8 cellular contexts compared by ENCODE assay signal in the genomic region with DNA sequence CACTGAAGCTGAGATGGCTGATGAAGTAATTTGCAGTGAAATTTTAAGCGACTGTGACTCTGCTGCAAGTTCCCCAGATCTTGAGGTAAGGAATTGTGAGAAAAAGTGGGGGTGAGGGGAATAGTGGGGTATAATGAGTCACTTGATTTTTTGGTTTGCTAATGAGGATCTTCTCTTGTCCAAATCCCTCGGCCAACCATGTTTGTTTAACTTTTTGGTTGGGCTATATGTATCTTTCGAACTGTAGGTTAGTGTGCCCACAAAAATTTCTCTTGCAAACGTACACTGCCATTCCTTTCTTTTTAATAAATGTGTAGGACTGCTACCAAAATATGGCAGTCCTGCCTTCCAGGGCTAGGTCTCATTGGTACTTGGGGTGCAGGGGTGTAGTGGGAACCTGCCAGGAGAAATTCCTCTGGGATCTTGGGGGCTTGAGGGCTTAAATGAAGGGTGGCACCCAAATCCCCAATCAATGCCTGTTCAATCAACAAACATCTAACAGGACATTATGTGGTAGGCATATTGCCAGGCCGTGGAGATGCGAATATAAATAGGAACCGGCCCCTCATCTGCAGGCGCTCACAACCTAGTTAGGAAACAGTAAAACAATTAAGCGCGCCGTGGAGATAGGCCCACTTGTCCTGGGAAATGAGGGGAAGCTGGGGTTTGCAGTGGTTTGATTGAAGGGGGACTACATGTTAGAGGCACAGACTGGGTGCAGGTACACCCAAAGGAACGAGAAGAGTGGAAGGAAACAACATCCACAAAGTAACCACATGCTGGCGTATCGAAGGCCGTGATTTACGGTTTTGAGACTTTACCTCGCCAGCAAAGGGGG. TPM values are rescaled to one million over a fixed set of nuclear protein-coding genes. Genes with fewer than 3 reads are reported as not detected.
DNase-seq lines count a peak whose midpoint lies in the region; ATAC-seq and TF ChIP-seq lines count a peak whose summit lies in the region.

No MANE protein-coding gene starts in this region.

- H3K4me1 ChIP-seq in ES-I3 (ENCODE audit: insufficient read depth, low read length) (peaks cover 6% of the 10 kb centered on the region; the same call in 1 of the 2 replicates), Peyer's patch (peaks cover 0 to 20% (median 11%) of the 10 kb centered on the region in 4 donors), trophoblast cell (ENCODE audit: control insufficient read depth in 1 of 2, insufficient read depth in 2 of 2, low read length in 2 of 2) (peaks cover 8 to 10% of the 10 kb centered on the region in 2 experiments)

- H3K9ac ChIP-seq in ES-I3 (ENCODE audit: low read depth, low read length), result peak overlapping the region; percentile 53
- no peak overlapping the region for H3K9ac ChIP-seq in trophoblast cell (ENCODE audit: low read length)

- H3K79me2 ChIP-seq in trophoblast cell (ENCODE audit: control insufficient read depth, insufficient read depth, low read length, poor library complexity), result peaks cover 9% of the 10 kb centered on the region

- no peak for TF ChIP-seq POLR2A in Peyer's patch (IDR thresholded peaks at IDR 0.05)

- H2AFZ ChIP-seq in trophoblast cell (ENCODE audit: insufficient read depth, low read length, poor library complexity), result peak overlapping the region; percentile 57

- no peak for TF ChIP-seq CTCF in Peyer's patch (IDR thresholded peaks at IDR 0.05)
- TF ChIP-seq CTCF in epithelial cell of proximal tubule (conservative IDR thresholded peaks at IDR 0.05; ENCODE audit: low read depth, low read length), result no peak

- peak overlapping the region; percentile 37 for H3K4ac ChIP-seq in trophoblast cell (ENCODE audit: low read depth, low read length)

- H3K14ac ChIP-seq in trophoblast cell (ENCODE audit: low read length), result peak overlapping the region; percentile 77

- no peaks in the 10 kb centered on the region for H3K27me3 ChIP-seq in Peyer's patch
- no peaks in the 10 kb centered on the region for H3K27me3 ChIP-seq in trophoblast cell (ENCODE audit: insufficient read depth, low read length)

- peak overlapping the region; percentile 77 for H2BK120ac ChIP-seq in trophoblast cell (ENCODE audit: insufficient read depth, low read length, poor library complexity)

- no peak overlapping the region for H3K18ac ChIP-seq in trophoblast cell (ENCODE audit: low read length)

- H3K23ac ChIP-seq in trophoblast cell (ENCODE audit: low read length), result no peak overlapping the region

- H3K36me3 ChIP-seq in ES-I3 (ENCODE audit: insufficient read depth, low read length) (peaks cover 19% of the 10 kb centered on the region), Peyer's patch (peaks cover 0 to 29% (median 0%) of the 10 kb centered on the region in 3 donors), trophoblast cell (ENCODE audit: control insufficient read depth in 1 of 2, insufficient read depth in 2 of 2, low read length in 2 of 2) (peaks cover 21 to 27% of the 10 kb centered on the region in 2 experiments)

- WGBS in trophoblast cell (ENCODE audit: extremely low coverage, insufficient coverage, insufficient read length), result no CpG with 5 or more reads among the region's 17 CpGs

- peak overlapping the region; percentile 64 for H3K4me2 ChIP-seq in trophoblast cell (ENCODE audit: low read length)

- in situ Hi-C loops in ACHN (cut with HindIII; ENCODE audit: low pct_ligation_motif_present, low pct_unique_long_range_greater_than_20kb, low sequenced_read_pairs), result no loop called here

- H3K27ac ChIP-seq in Peyer's patch (peak overlapping the region; percentile 80 to 99 (median 92)), trophoblast cell (ENCODE audit: low read depth, low read length) (peak overlapping the region; percentile 63)

- H3K79me1 ChIP-seq in trophoblast cell (ENCODE audit: low read length), result peaks cover 17% of the 10 kb centered on the region

- peak overlapping the region; percentile 62 for H2BK5ac ChIP-seq in trophoblast cell (ENCODE audit: low read depth, low read length, poor library complexity)

- DNase-seq in Peyer's patch (no peak), epithelial cell of proximal tubule (ENCODE audit: low read depth) (no peak), trophoblast cell (no peak), ACHN (no peak), KG1 (lab: John Stamatoyannopoulos, UW) (no peak)
- no peak for DNase-seq in activated CD4-positive, CD25-positive, alpha-beta regulatory T cell (lab: John Stamatoyannopoulos, UW)

- H3K4me3 ChIP-seq in Peyer's patch (peak overlapping the region; percentile 37 to 99 (median 49)), epithelial cell of proximal tubule (ENCODE audit: low read depth, low read length) (peak overlapping the region; percentile 54), trophoblast cell (ENCODE audit: low read depth, low read length) (peak overlapping the region; percentile 41)

- H3K9me3 ChIP-seq in ES-I3 (ENCODE audit: control insufficient read depth, insufficient read depth, low read length) (no peaks in the 10 kb centered on the region), Peyer's patch (no peaks in the 10 kb centered on the region), trophoblast cell (ENCODE audit: insufficient read depth, low read depth, low read length) (no peaks in the 10 kb centered on the region)

- no peak for ATAC-seq in GM21515 (IDR thresholded peaks at IDR 0.05; ENCODE audit: unreplicated experiment)

- H4K91ac ChIP-seq in trophoblast cell (ENCODE audit: low read depth, low read length), result peak overlapping the region; percentile 93

- H4K12ac ChIP-seq in trophoblast cell (ENCODE audit: low read depth, low read length), result peak overlapping the region; percentile 96

- peak overlapping the region; percentile 24 for H2AK5ac ChIP-seq in trophoblast cell (ENCODE audit: low read length)

- H4K8ac ChIP-seq in trophoblast cell (ENCODE audit: low read depth, low read length), result peak overlapping the region; percentile 90

- peak overlapping the region; percentile 42 for H2BK12ac ChIP-seq in trophoblast cell (ENCODE audit: low read length)

RNA-seq across cellular contexts. Expression of gene PABPN1, which starts 1.3 kb away (rescaled TPM):
- total RNA-seq in Peyer's patch (100 to 1,000 TPM in 3 of 4 donors, 10 to 100 TPM in 1; 79.3 to 149 (median 116) TPM), epithelial cell of proximal tubule (62.2 and 79.9 TPM in 2 replicates)
- 159 and 161 TPM in 2 replicates for polyA plus RNA-seq in trophoblast cell (2013)

RNA-seq across cellular contexts. Expression of gene BCL2L2, which starts 13.3 kb away (rescaled TPM):
- 10 to 100 TPM; 29.9 to 43.1 (median 32.0) TPM for total RNA-seq in Peyer's patch
- total RNA-seq in epithelial cell of proximal tubule, result 10.7 and 13.3 TPM in 2 replicates
- polyA plus RNA-seq in trophoblast cell (2013), result 11.3 and 11.5 TPM in 2 replicates

RNA-seq across cellular contexts. Expression of gene PPP1R3E, which starts 17.3 kb away (rescaled TPM):
- 10 to 100 TPM; 16.5 to 39.2 (median 21.4) TPM for total RNA-seq in Peyer's patch
- 1.5 and 1.6 TPM in 2 replicates for total RNA-seq in epithelial cell of proximal tubule
- polyA plus RNA-seq in trophoblast cell (2013), result 3.7 and 3.8 TPM in 2 replicates

RNA-seq across cellular contexts. Expression of gene SLC22A17, which starts 32.7 kb away (rescaled TPM):
- total RNA-seq in Peyer's patch (10 to 100 TPM in 1 of 4 donors, 1 to 10 TPM in 3; 1.6 to 19.0 (median 5.2) TPM), epithelial cell of proximal tubule (4.3 and 7.3 TPM in 2 replicates)
- 32.8 and 34.6 TPM in 2 replicates for polyA plus RNA-seq in trophoblast cell (2013)

RNA-seq across cellular contexts. Expression of gene HOMEZ, which starts 34.0 kb away (rescaled TPM):
- total RNA-seq in Peyer's patch (10 to 100 TPM; 10.5 to 23.9 (median 15.0) TPM), epithelial cell of proximal tubule (10.4 and 11.6 TPM in 2 replicates)
- polyA plus RNA-seq in trophoblast cell (2013), result 15.2 and 16.7 TPM in 2 replicates
